In the genomic region with DNA sequence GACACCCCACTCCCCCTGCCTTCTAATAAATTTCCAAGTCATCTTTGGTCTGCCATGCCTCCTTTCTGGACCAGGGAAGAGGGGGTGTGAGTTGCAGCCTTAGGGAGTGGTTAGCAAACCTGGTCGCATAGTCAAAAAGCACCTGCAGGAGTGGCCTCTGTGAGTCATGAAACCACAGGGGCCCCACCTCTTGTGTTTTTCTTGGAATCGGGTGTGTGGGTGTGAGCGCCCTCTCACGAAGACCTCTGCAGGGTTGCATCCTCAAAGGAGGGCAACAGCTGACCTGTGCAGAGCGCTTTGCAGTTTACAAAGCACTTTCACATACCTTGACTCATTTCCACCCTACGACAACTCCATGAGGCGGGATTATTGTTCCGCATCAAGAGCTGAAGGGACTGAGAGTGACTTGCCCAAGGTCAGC, we compare ENCODE assay signal across 1 cellular context.
TF ChIP-seq lines count a peak whose summit lies in the region.

No MANE protein-coding gene starts in this region.

TF ChIP-seq in K562, 482 proteins besides CTCF, POLR2A, EP300 and RAD21 (continued from another document):
- TF ChIP-seq, protein P1, sequence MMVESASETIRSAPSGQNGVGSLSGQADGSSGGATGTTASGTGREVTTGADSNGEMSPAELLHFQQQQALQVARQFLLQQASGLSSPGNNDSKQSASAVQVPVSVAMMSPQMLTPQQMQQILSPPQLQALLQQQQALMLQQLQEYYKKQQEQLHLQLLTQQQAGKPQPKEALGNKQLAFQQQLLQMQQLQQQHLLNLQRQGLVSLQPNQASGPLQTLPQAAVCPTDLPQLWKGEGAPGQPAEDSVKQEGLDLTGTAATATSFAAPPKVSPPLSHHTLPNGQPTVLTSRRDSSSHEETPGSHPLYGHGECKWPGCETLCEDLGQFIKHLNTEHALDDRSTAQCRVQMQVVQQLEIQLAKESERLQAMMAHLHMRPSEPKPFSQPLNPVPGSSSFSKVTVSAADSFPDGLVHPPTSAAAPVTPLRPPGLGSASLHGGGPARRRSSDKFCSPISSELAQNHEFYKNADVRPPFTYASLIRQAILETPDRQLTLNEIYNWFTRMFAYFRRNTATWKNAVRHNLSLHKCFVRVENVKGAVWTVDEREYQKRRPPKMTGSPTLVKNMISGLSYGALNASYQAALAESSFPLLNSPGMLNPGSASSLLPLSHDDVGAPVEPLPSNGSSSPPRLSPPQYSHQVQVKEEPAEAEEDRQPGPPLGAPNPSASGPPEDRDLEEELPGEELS (CRISPR knock-in tag; IDR thresholded peaks at IDR 0.05; ENCODE audit: borderline replicate concordance) = no peak
- TF ChIP-seq TARDBP (IDR thresholded peaks at IDR 0.05) = no peak
- TF ChIP-seq RUNX1 (IDR thresholded peaks at IDR 0.05; ENCODE audit: low read depth) = no peak
- TF ChIP-seq PHB (CRISPR knock-in tag; IDR thresholded peaks at IDR 0.05) = no peak
- no peak for TF ChIP-seq PHF8 (IDR thresholded peaks at IDR 0.05; ENCODE audit: borderline replicate concordance, low read length)
- no peak for TF ChIP-seq NFIC (IDR thresholded peaks at IDR 0.05)
- TF ChIP-seq ARHGAP35 (IDR thresholded peaks at IDR 0.05; ENCODE audit: partially characterized antibody) = no peak
- no peak for TF ChIP-seq ZNF197 (CRISPR knock-in tag; IDR thresholded peaks at IDR 0.05; ENCODE audit: low read depth)
- TF ChIP-seq ARID1B (IDR thresholded peaks at IDR 0.05) = 0 out of 2 replicates have a peak, but pooled peaks have one; percentile 11
- TF ChIP-seq, protein P2, sequence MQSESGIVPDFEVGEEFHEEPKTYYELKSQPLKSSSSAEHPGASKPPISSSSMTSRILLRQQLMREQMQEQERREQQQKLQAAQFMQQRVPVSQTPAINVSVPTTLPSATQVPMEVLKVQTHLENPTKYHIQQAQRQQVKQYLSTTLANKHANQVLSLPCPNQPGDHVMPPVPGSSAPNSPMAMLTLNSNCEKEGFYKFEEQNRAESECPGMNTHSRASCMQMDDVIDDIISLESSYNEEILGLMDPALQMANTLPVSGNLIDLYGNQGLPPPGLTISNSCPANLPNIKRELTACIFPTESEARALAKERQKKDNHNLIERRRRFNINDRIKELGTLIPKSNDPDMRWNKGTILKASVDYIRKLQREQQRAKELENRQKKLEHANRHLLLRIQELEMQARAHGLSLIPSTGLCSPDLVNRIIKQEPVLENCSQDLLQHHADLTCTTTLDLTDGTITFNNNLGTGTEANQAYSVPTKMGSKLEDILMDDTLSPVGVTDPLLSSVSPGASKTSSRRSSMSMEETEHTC (IDR thresholded peaks at IDR 0.05) = no peak
- TF ChIP-seq SREBF1 (IDR thresholded peaks at IDR 0.05; ENCODE audit: borderline replicate concordance, low read depth, low read length) = no peak
- no peak for TF ChIP-seq ZNF609 (CRISPR knock-in tag; IDR thresholded peaks at IDR 0.05; ENCODE audit: borderline replicate concordance)
- TF ChIP-seq IRF2 (CRISPR knock-in tag; IDR thresholded peaks at IDR 0.05) = no peak
